Comparison of ENCODE assay signal across 9 cellular contexts in the genomic region with DNA sequence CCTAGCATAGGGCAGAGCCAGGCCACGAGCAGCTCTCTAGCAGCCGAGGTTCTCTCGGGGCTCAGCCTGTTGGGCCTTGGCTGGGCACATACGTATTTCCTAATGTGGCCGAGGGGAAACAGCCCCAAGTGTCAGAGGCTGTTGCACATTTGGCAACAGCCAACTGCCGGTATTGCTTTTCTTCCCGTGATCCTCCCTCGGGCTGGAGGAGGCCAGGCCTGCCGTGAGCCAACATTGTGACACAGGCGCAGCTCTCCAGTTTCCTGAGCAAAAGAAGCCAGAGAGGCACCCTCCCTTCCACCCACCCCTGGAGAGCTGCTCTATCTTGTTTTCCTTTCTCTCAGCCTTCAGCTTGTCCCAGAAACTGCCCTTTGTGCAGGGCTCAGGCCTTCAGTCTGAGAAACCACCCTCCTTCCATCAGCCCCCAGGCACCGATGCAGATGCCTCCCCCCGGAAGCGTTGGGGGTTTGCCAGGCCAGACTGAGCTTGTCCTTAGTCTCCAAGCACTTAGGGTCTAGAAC. TPM values are rescaled to one million over a fixed set of nuclear protein-coding genes. Genes with fewer than 3 reads are reported as not detected.
DNase-seq lines count a peak whose midpoint lies in the region; TF ChIP-seq lines count a peak whose summit lies in the region.
"Had no signal": no experiment of that assay in that cellular context is flagged by ENCODE, and none has a peak within 500 bp of the region (broad histone marks: within the 10 kb centered on the region; RNA-seq: fewer than 3 reads in every experiment).

No MANE protein-coding gene starts in this region.

- H3K27ac ChIP-seq in SJCRH30: no peak overlapping the region
- H3K27ac ChIP-seq in transverse colon: peak overlapping the region; percentile 38 to 80 (median 64)

- H3K4me3 ChIP-seq in SJCRH30 (no peak overlapping the region), transverse colon (no peak overlapping the region)

- no peaks in the 10 kb centered on the region for H3K9me3 ChIP-seq in SJCRH30 (replicated peaks)
- no peaks in the 10 kb centered on the region for H3K9me3 ChIP-seq in transverse colon

- H3K27me3 ChIP-seq in SJCRH30 (peaks cover 5% of the 10 kb centered on the region; the same call in 1 of the 2 replicates), transverse colon (peaks cover 5% of the 10 kb centered on the region)

- WGBS in transverse colon (ENCODE audit: low coverage in 1 of 2), 2 donors: 50 to 58% methylated on average over 3 to 12 of the region's 13 CpGs

- no peak for TF ChIP-seq CTCF in transverse colon (IDR thresholded peaks at IDR 0.05)

- no peaks in the 10 kb centered on the region for H3K4me1 ChIP-seq in SJCRH30
- peaks cover 0 to 7% (median 0%) of the 10 kb centered on the region in 4 donors for H3K4me1 ChIP-seq in transverse colon

- DNase-seq in SJCRH30: peak; percentile 33 to 58
- DNase-seq in fibroblast of gingiva (ENCODE audit: low read depth): peak; percentile 89
- DNase-seq in mucosa of gallbladder (ENCODE audit: low spot score): peak; percentile 61
- peak; percentile 51 for DNase-seq in transverse colon
- no peak for DNase-seq in stimulated activated CD4-positive, alpha-beta T cell treated with anti-CD3 and anti-CD28 coated beads, Interleukin-4, amount 100 ng/mL, for 24 hours
- no peak for DNase-seq in NCI-H345 treated with DMSO at 0.1 percent for 48 hours (lab: John Stamatoyannopoulos, UW; ENCODE audit: unreplicated experiment)
- no peak for DNase-seq in NCI-H128 (lab: John Stamatoyannopoulos, UW; ENCODE audit: unreplicated experiment)
- no peak for DNase-seq in NCI-H748 (lab: John Stamatoyannopoulos, UW; ENCODE audit: unreplicated experiment)
- DNase-seq: activated naive CD4-positive, alpha-beta T cell treated with anti-CD3 and anti-CD28 coated beads for 36 hours had no signal

- in situ Hi-C loops in transverse colon (cut with MboI; ENCODE audit: low pct_ligation_motif_present in 1 of 4, low pct_unique_long_range_greater_than_20kb in 1 of 4, low sequenced_read_pairs in 3 of 4): no loop called here

- H3K36me3 ChIP-seq in SJCRH30 (no peaks in the 10 kb centered on the region), transverse colon (no peaks in the 10 kb centered on the region)

- TF ChIP-seq EP300 in transverse colon (IDR thresholded peaks at IDR 0.05; ENCODE audit: low read depth): no peak

- intact Hi-C loops in transverse colon (cut with DNase I; ENCODE audit: low total_unique reads): no loop called here

- no peak for TF ChIP-seq POLR2A in transverse colon (IDR thresholded peaks at IDR 0.05)

RNA-seq across cellular contexts. Expression of gene BPI, which starts 5.1 kb away (rescaled TPM):
- total RNA-seq in SJCRH30 (2014; rRNA removed; shearing (Covaris generic)): 0.06 TPM in 1 of 2 replicates, not detected in the other
- total RNA-seq in mucosa of gallbladder (0.72 TPM), transverse colon (not detected)
- total RNA-seq: activated naive CD4-positive, alpha-beta T cell treated with anti-CD3 and anti-CD28 coated beads for 36 hours had no signal

RNA-seq across cellular contexts. Expression of gene KIAA1755, which starts 38.3 kb away (rescaled TPM):
- total RNA-seq in SJCRH30 (2014; rRNA removed; shearing (Covaris generic)): 1.4 TPM in 2 replicates
- total RNA-seq in mucosa of gallbladder (7.1 TPM), transverse colon (10 to 100 TPM in 1 of 4 donors, 1 to 10 TPM in 3; 1.6 to 20.2 (median 3.7) TPM)
- total RNA-seq: activated naive CD4-positive, alpha-beta T cell treated with anti-CD3 and anti-CD28 coated beads for 36 hours had no signal

RNA-seq across cellular contexts. Expression of gene LBP, which starts 47.5 kb away (rescaled TPM):
- not detected in 2 replicates for total RNA-seq in SJCRH30 (2014; rRNA removed; shearing (Covaris generic))
- total RNA-seq in mucosa of gallbladder (0.55 TPM), transverse colon (not detected)
- total RNA-seq: activated naive CD4-positive, alpha-beta T cell treated with anti-CD3 and anti-CD28 coated beads for 36 hours had no signal

Comparison
In these comparisons a context has a peak if more than half of its experiments do, and no peak if none do; other contexts are left out.
1. DNase-seq: peak in SJCRH30 (2 of 2), fibroblast of gingiva (single experiment), mucosa of gallbladder (single experiment) and transverse colon (single experiment); none in stimulated activated CD4-positive, alpha-beta T cell treated with anti-CD3 and anti-CD28 coated beads, Interleukin-4, amount 100 ng/mL, for 24 hours (single experiment), NCI-H345 treated with DMSO at 0.1 percent for 48 hours (single experiment), NCI-H128 (single experiment) and NCI-H748 (single experiment).